15 cellular contexts compared by ENCODE assay signal in genomic region chr12:92574911-92575570, GRCh38.
DNase-seq lines count a peak whose midpoint lies in the region; ATAC-seq, FAIRE-seq and TF ChIP-seq lines count a peak whose summit lies in the region.
"Had no signal": no experiment of that assay in that cellular context is flagged by ENCODE, and none has a peak within 500 bp of the region (broad histone marks: within the 10 kb centered on the region; RNA-seq: fewer than 3 reads in every experiment).

No MANE protein-coding gene starts in this region.

- DNase-seq in SKM-1 treated with dmso at 0.1 percent for 144 hours (lab: John Stamatoyannopoulos, UW; ENCODE audit: unreplicated experiment) (peak; percentile 4), SKM-1 (lab: John Stamatoyannopoulos, UW; ENCODE audit: unreplicated experiment) (no peak), colonic mucosa (peak; percentile 49), mucosa of descending colon (peak in 2 of 3 donors; percentile 37 to 72), aorta (no peak), vagina (ENCODE audit: extremely low spot score in 2 of 2) (no peak), urothelium cell line (ENCODE audit: low spot score) (no peak)
- DNase-seq: activated CD4-positive, alpha-beta T cell treated with anti-CD3 and anti-CD28 coated beads, Interleukin-2, amount 10 ng/mL, durations not matched to agents 7 days and 5 days; CD4-positive, alpha-beta T cell; posterior cingulate gyrus; stimulated activated CD4-positive, alpha-beta T cell treated with anti-CD3 and anti-CD28 coated beads, Interleukin-12 subunit alpha, Interleukin-12 subunit beta, amount 100 ng/mL, for 4 hours had no signal

- H3K4me3 ChIP-seq in colonic mucosa = no peak overlapping the region
- no peak overlapping the region for H3K4me3 ChIP-seq in mucosa of descending colon
- no peak overlapping the region for H3K4me3 ChIP-seq in aorta (ENCODE audit: low read length in 2 of 2)
- H3K4me3 ChIP-seq in vagina = no peak overlapping the region
- H3K4me3 ChIP-seq: SJSA1 had no signal

- TF ChIP-seq CTCF in colonic mucosa (IDR thresholded peaks at IDR 0.05) (no peak), mucosa of descending colon (IDR thresholded peaks at IDR 0.05) (no peak), vagina (IDR thresholded peaks at IDR 0.05) (no peak)

- H3K9ac ChIP-seq in colonic mucosa (ENCODE audit: low read depth in 2 of 2, low read length in 2 of 2) = peak overlapping the region in 1 of 2 donors; percentile 34

- no peaks in the 10 kb centered on the region for H3K36me3 ChIP-seq in colonic mucosa
- H3K36me3 ChIP-seq in mucosa of descending colon (ENCODE audit: low read depth) = no peaks in the 10 kb centered on the region
- H3K36me3 ChIP-seq in aorta (ENCODE audit: control insufficient read depth in 1 of 2, insufficient read depth in 2 of 2, low read length in 1 of 2) = no peaks in the 10 kb centered on the region
- H3K36me3 ChIP-seq in vagina = no peaks in the 10 kb centered on the region
- H3K36me3 ChIP-seq: SJSA1 had no signal

- ATAC-seq in mucosa of descending colon (peak; percentile 83), aorta (ENCODE audit: low FRiP score) (peak; percentile 36), GM21423 (IDR thresholded peaks at IDR 0.05; ENCODE audit: unreplicated experiment) (no peak)

- FAIRE-seq in urothelium cell line (lab: Jason Lieb, UNC) = no peak
- FAIRE-seq: frontal cortex had no signal

- intact Hi-C loops in colonic mucosa (cut with DNase I) = loop anchor here (5.0 kb wide), 1 partner anchor 763 kb away; no protein-coding TSS in a partner anchor
- intact Hi-C loops in mucosa of descending colon (cut with DNase I, micrococcal nuclease) = loop anchor here (10.0 kb wide), 2 partner anchors 430 to 1190 kb away; partner anchors contain the start of gene BTG1 (in 1 of the 2)
- intact Hi-C loops in aorta (cut with DNase I) = loop anchor here (5.0 to 10.0 kb wide), 2 partner anchors 1000 to 1193 kb away; no protein-coding TSS in a partner anchor
- intact Hi-C loops in vagina (cut with DNase I) = no loop called here

- no peak for TF ChIP-seq POLR2A in vagina (IDR thresholded peaks at IDR 0.05)

- WGBS in aorta, 2 donors = 91 to 93% methylated on average over 6 of the region's 6 CpGs

- no peaks in the 10 kb centered on the region for H3K27me3 ChIP-seq in colonic mucosa
- H3K27me3 ChIP-seq in aorta (ENCODE audit: control insufficient read depth in 1 of 2, insufficient read depth in 2 of 2, low read length in 1 of 2) = no peaks in the 10 kb centered on the region
- H3K27me3 ChIP-seq in vagina = no peaks in the 10 kb centered on the region
- H3K27me3 ChIP-seq: SJSA1 had no signal

- no peaks in the 10 kb centered on the region for H3K9me3 ChIP-seq in colonic mucosa
- no peaks in the 10 kb centered on the region for H3K9me3 ChIP-seq in mucosa of descending colon
- no peaks in the 10 kb centered on the region for H3K9me3 ChIP-seq in aorta (ENCODE audit: control insufficient read depth, low read length)
- no peaks in the 10 kb centered on the region for H3K9me3 ChIP-seq in vagina
- H3K9me3 ChIP-seq: SJSA1 had no signal

- H3K27ac ChIP-seq in colonic mucosa (no peak overlapping the region), aorta (ENCODE audit: low read depth in 1 of 2, low read length in 2 of 2) (no peak overlapping the region), vagina (no peak overlapping the region)
- H3K27ac ChIP-seq: 22Rv1, SJSA1 had no signal

- H3K4me1 ChIP-seq in colonic mucosa = no peaks in the 10 kb centered on the region
- H3K4me1 ChIP-seq in mucosa of descending colon (ENCODE audit: low read depth) = no peaks in the 10 kb centered on the region
- H3K4me1 ChIP-seq in aorta (ENCODE audit: control insufficient read depth in 1 of 2, insufficient read depth in 2 of 2, low read length in 2 of 2) = no peaks in the 10 kb centered on the region
- H3K4me1 ChIP-seq in vagina = peaks cover 7% of the 10 kb centered on the region
- H3K4me1 ChIP-seq: SJSA1 had no signal

Comparison
In these comparisons a context has a peak if more than half of its experiments do, and no peak if none do; other contexts are left out.
1. DNase-seq: peak in SKM-1 treated with dmso at 0.1 percent for 144 hours (single experiment), colonic mucosa (single experiment) and mucosa of descending colon (2 of 3); none in SKM-1 (single experiment), aorta (0 of 2), vagina (0 of 2) and urothelium cell line (single experiment).